ENCODE assay signal across 8 cellular contexts in genomic region chr6:139135578-139136545, GRCh38. TPM values are rescaled to one million over a fixed set of nuclear protein-coding genes. Genes with fewer than 3 reads are reported as not detected.
DNase-seq lines count a peak whose midpoint lies in the region; ATAC-seq and TF ChIP-seq lines count a peak whose summit lies in the region.

No MANE protein-coding gene starts in this region.

- POLR2A ChIA-PET in AG04450 (lab: Yijun Ruan, JAX) (no interaction called here), SK-N-SH (lab: Yijun Ruan, JAX) (no interaction called here)

- H3K9ac ChIP-seq in SK-N-SH, result peak overlapping the region; percentile 76

- no peak for TF ChIP-seq EP300 in SK-N-SH (IDR thresholded peaks at IDR 0.05; ENCODE audit: borderline replicate concordance in 1 of 2, low read depth in 1 of 2, low read length in 1 of 2)

- no peak for DNase-seq in AG04450 (ENCODE audit: low read depth, low spot score)
- peak; percentile 73 for DNase-seq in SK-N-SH
- peak; percentile 78 for DNase-seq in left ventricle myocardium inferior
- DNase-seq in posterior cingulate gyrus, result peak; percentile 33 to 93 (median 52)
- DNase-seq in HPDE6-E6E7 (ENCODE audit: extremely low spot score), result no peak

- H3K9me3 ChIP-seq in AG04450 (ENCODE audit: control insufficient read depth, insufficient read depth, low read length), result no peaks in the 10 kb centered on the region; the same call in 1 of the 2 replicates
- H3K9me3 ChIP-seq in SK-N-SH, result no peaks in the 10 kb centered on the region
- H3K9me3 ChIP-seq in left ventricle myocardium inferior (replicated peaks), result no peaks in the 10 kb centered on the region

- peak; percentile 40 for ATAC-seq in GM19023 (IDR thresholded peaks at IDR 0.05; ENCODE audit: unreplicated experiment)
- peak; percentile 38 for ATAC-seq in HG03159 (IDR thresholded peaks at IDR 0.05; ENCODE audit: unreplicated experiment)

- intact Hi-C loops in left ventricle myocardium inferior (cut with micrococcal nuclease), result no loop called here
- intact Hi-C loops in posterior cingulate gyrus (cut with DNase I), result loop anchor here (2.0 kb wide), 1 partner anchor 147 kb away; the partner anchor contains the start of gene REPS1

- no peaks in the 10 kb centered on the region for H4K20me1 ChIP-seq in SK-N-SH (ENCODE audit: insufficient read depth)

- H2AFZ ChIP-seq in SK-N-SH (ENCODE audit: low read depth), result peak overlapping the region; percentile 87; the same call in 1 of the 2 replicates

- no peaks in the 10 kb centered on the region for H3K27me3 ChIP-seq in AG04450 (ENCODE audit: control insufficient read depth, insufficient read depth, low read length)
- H3K27me3 ChIP-seq in SK-N-SH (ENCODE audit: insufficient read depth), result no peaks in the 10 kb centered on the region
- H3K27me3 ChIP-seq in left ventricle myocardium inferior (ENCODE audit: low read depth), result no peaks in the 10 kb centered on the region

- H3K4me3 ChIP-seq in AG04450 (ENCODE audit: low read depth, low read length), result peak overlapping the region; percentile 81
- H3K4me3 ChIP-seq in SK-N-SH (ENCODE audit: low read depth in 2 of 2, low read length in 1 of 2), result peak overlapping the region; percentile 70 to 82
- peak overlapping the region; percentile 78 for H3K4me3 ChIP-seq in left ventricle myocardium inferior

- H3K4me1 ChIP-seq in SK-N-SH (ENCODE audit: control insufficient read depth in 1 of 2, insufficient read depth in 2 of 2, low read depth in 1 of 2, low read length in 1 of 2), result peaks cover 0 to 3% of the 10 kb centered on the region in 2 experiments; a peak in 1 of 4 replicates
- peaks cover 61% of the 10 kb centered on the region for H3K4me1 ChIP-seq in left ventricle myocardium inferior

- peaks cover 0 to 5% of the 10 kb centered on the region in 2 experiments for H3K36me3 ChIP-seq in SK-N-SH (replicated peaks in 1 of 2; ENCODE audit: control insufficient read depth in 1 of 2, insufficient read depth in 2 of 2, low read length in 1 of 2)
- no peaks in the 10 kb centered on the region for H3K36me3 ChIP-seq in left ventricle myocardium inferior

- H3K27ac ChIP-seq in AG04450 (ENCODE audit: low read depth, low read length) (no peak overlapping the region), SK-N-SH (ENCODE audit: low read depth in 2 of 2, low read length in 1 of 2) (0 out of 4 replicates have a peak overlapping the region, but pooled peaks of 1 of the 2 experiments have one; percentile 34), adipose tissue (ENCODE audit: low read depth, low read length) (peak overlapping the region; percentile 70), left ventricle myocardium inferior (replicated peaks) (peak overlapping the region; percentile 98)

- no peaks in the 10 kb centered on the region for H3K9me2 ChIP-seq in SK-N-SH

- H3K4me2 ChIP-seq in SK-N-SH, result peak overlapping the region; percentile 79

- CTCF ChIA-PET in AG04450 (lab: Charles Lee) (no interaction called here), SK-N-SH (lab: Yijun Ruan, JAX) (no interaction called here)

- H3F3A ChIP-seq in SK-N-SH (replicated peaks; ENCODE audit: insufficient read depth), result peaks cover 8% of the 10 kb centered on the region

- 16% methylated on average over 14 of the region's 76 CpGs for WGBS in SK-N-SH (ENCODE audit: low lambda C conversion rate)
- 0 to 1% (median 0%) methylated on average over 30 to 76 of the region's 76 CpGs for WGBS in adipose tissue, 3 donors

- peaks cover 29% of the 10 kb centered on the region for H3K79me2 ChIP-seq in SK-N-SH (ENCODE audit: insufficient read depth)

- no peak for TF ChIP-seq CTCF in AG04450 (IDR thresholded peaks at IDR 0.05; ENCODE audit: low read depth, low read length)
- 0 out of 2 replicates have a peak, but pooled peaks have one; percentile 15 for TF ChIP-seq CTCF in SK-N-SH (IDR thresholded peaks at IDR 0.05)
- peak; percentile 38 for TF ChIP-seq CTCF in left ventricle myocardium inferior (IDR thresholded peaks at IDR 0.05; ENCODE audit: borderline replicate concordance)

- no peak for TF ChIP-seq RAD21 in SK-N-SH (IDR thresholded peaks at IDR 0.05; ENCODE audit: low read length)

TF ChIP-seq in SK-N-SH, 30 proteins besides CTCF, POLR2A, EP300 and RAD21:
- TF ChIP-seq GABPA (IDR thresholded peaks at IDR 0.05; ENCODE audit: low read depth) (no peak), PBX3 (IDR thresholded peaks at IDR 0.05) (no peak), SMC3 (IDR thresholded peaks at IDR 0.05; ENCODE audit: low read depth, low read length) (no peak), MEF2A (IDR thresholded peaks at IDR 0.05; ENCODE audit: borderline replicate concordance, low read depth) (no peak), RXRA (IDR thresholded peaks at IDR 0.05; ENCODE audit: borderline replicate concordance, low read depth) (no peak)

RNA-seq across cellular contexts. Expression of gene HECA, which starts 1.0 kb away (rescaled TPM):
- 8.4 and 10.6 TPM in 2 replicates for polyA plus RNA-seq in AG04450 (2011; rRNA removed)
- polyA minus RNA-seq in AG04450 (2011; rRNA and poly(A)+ RNA removed), result 14.1 and 17.1 TPM in 2 replicates
- polyA plus RNA-seq in SK-N-SH (2012; rRNA removed), result 1.6 and 2.0 TPM in 2 replicates
- 2.3 TPM in 2 replicates for polyA plus RNA-seq in SK-N-SH (2012; cell fraction: cytosol; rRNA removed)
- 1.2 and 1.5 TPM in 2 replicates for polyA plus RNA-seq in SK-N-SH (2012; cell fraction: nucleus; rRNA removed)
- polyA plus RNA-seq in adipose tissue, result 10 to 100 TPM in 2 of 3 donors, 1 to 10 TPM in 1; 3.9 to 23.4 (median 11.6) TPM
- total RNA-seq in left ventricle myocardium inferior, result 46.0 TPM

Comparison
In these comparisons a context has a peak if more than half of its experiments do, and no peak if none do; other contexts are left out.
1. DNase-seq: peak in SK-N-SH (single experiment), left ventricle myocardium inferior (single experiment) and posterior cingulate gyrus (10 of 10); none in AG04450 (single experiment) and HPDE6-E6E7 (single experiment).
2. Peak in every context shown above with its lines, with median percentiles within 50 percentile points of each other: H3K4me3 ChIP-seq.